In the genomic region with DNA sequence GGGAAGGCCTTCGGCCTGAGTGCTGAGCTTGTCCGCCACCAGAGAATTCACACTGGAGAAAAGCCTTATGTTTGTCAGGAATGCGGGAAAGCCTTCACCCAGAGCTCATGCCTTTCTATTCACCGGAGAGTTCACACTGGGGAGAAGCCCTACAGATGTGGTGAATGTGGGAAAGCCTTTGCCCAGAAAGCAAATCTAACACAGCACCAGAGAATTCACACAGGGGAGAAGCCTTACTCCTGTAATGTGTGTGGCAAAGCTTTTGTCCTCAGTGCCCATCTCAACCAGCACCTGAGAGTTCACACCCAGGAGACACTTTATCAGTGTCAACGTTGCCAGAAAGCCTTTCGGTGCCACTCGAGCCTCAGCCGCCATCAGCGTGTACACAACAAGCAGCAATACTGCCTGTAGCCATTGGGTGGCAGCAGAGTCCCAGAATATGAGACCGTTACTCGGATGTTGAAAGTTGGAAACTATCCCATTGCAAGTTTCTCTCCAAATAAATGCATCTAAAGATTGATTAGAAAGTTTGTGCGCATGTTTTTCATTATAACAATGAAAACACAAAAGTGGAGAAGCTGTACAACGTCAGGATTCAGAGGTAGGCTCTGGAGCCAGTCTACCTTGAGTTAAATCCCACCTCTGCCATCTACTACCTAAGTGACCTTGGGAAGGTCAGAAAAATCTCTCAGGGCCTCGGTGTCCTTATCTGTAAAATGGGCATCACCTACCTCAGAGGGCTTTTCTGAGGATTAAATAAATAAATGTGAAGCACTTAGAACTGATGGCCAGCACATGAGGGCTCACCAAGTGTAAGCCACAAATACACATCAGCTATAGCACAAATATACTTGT, we compare ENCODE assay signal across 9 cellular contexts. TPM values are rescaled to one million over a fixed set of nuclear protein-coding genes. Genes with fewer than 3 reads are reported as not detected.
DNase-seq lines count a peak whose midpoint lies in the region; ATAC-seq lines count a peak whose summit lies in the region.
"Had no signal": no experiment of that assay in that cellular context is flagged by ENCODE, and none has a peak within 500 bp of the region (broad histone marks: within the 10 kb centered on the region; RNA-seq: fewer than 3 reads in every experiment).

No MANE protein-coding gene starts in this region.

- intact Hi-C loops in left ventricle myocardium superior (cut with micrococcal nuclease): no loop called here

- no peak for ATAC-seq in left ventricle myocardium superior
- no peak for ATAC-seq in GM19467 (IDR thresholded peaks at IDR 0.05; ENCODE audit: unreplicated experiment)
- no peak for ATAC-seq in GM18517 (IDR thresholded peaks at IDR 0.05; ENCODE audit: unreplicated experiment)

- DNase-seq in EH (ENCODE audit: low read depth) (peak; percentile 9), NCI-H69 (lab: John Stamatoyannopoulos, UW) (peak; percentile 60), left ventricle myocardium superior (peak; percentile 50), NCI-H1694 (lab: John Stamatoyannopoulos, UW) (no peak)
- DNase-seq in activated effector memory CD4-positive, alpha-beta T cell treated with Interleukin-2 at 50 U/mL for 16 hours: peak; percentile 32
- DNase-seq in stimulated activated CD4-positive, alpha-beta T cell treated with anti-CD3 and anti-CD28 coated beads, Interleukin-15, amount 100 ng/mL, for 1 hour (ENCODE audit: low read depth in 1 of 2, low spot score in 1 of 2): peak; percentile 24 to 39
- DNase-seq: activated B cell treated with CpG ODN at 0.5 μM for 24 hours had no signal

RNA-seq across cellular contexts. Expression of a gene that starts 21.1 kb away (rescaled TPM):
- total RNA-seq in left ventricle myocardium superior: 3.6 TPM

RNA-seq across cellular contexts. Expression of a gene that starts 21.7 kb away (rescaled TPM):
- total RNA-seq in left ventricle myocardium superior: 22.8 TPM
